Comparison of ENCODE assay signal across 8 cellular contexts in genomic region chr7:142854505-142855400, GRCh38. TPM values are rescaled to one million over a fixed set of nuclear protein-coding genes. Genes with fewer than 3 reads are reported as not detected.
A peak's percentile ranks its signal among the peaks of the same experiment; 100 is the strongest.
DNase-seq lines count a peak whose midpoint lies in the region; ATAC-seq, FAIRE-seq and TF ChIP-seq lines count a peak whose summit lies in the region.

Gene EPHB6 (plus strand): TSS chr7:142855076. CDS start chr7:142863228, 8,152 bp downstream.

- H3K27ac Mint-ChIP-seq in activated naive CD8-positive, alpha-beta T cell treated with anti-CD3 and anti-CD28 coated beads, Interleukin-2, amount 10 ng/mL, durations not matched to agents 7 days and 5 days = peak within 1 kb of the TSS; percentile 72

- H3K4me2 ChIP-seq in BLaER1 = peak within 1 kb of the TSS; percentile 97

- H3K36me3 ChIP-seq in BLaER1 = no peaks in the 10 kb centered on the region
- no peaks in the 10 kb centered on the region for H3K36me3 ChIP-seq in pancreas
- H3K36me3 ChIP-seq in upper lobe of right lung = no peaks in the 10 kb centered on the region

- H3K36me3 Mint-ChIP-seq in activated naive CD8-positive, alpha-beta T cell treated with anti-CD3 and anti-CD28 coated beads, Interleukin-2, amount 10 ng/mL, durations not matched to agents 7 days and 5 days = no peaks in the 10 kb centered on the region

- H3K27me3 ChIP-seq in BLaER1 (no peaks in the 10 kb centered on the region), pancreas (no peaks in the 10 kb centered on the region), upper lobe of right lung (no peaks in the 10 kb centered on the region)

- peaks cover 27% of the 10 kb centered on the region for H3K4me1 ChIP-seq in BLaER1
- peaks cover 0 to 11% (median 0%) of the 10 kb centered on the region in 3 donors for H3K4me1 ChIP-seq in pancreas
- H3K4me1 ChIP-seq in upper lobe of right lung = peaks cover 11% of the 10 kb centered on the region

- FAIRE-seq in pancreas (lab: Jason Lieb, UNC) = no peak

- no peaks in the 10 kb centered on the region for H4K20me1 ChIP-seq in BLaER1

- peaks cover 17% of the 10 kb centered on the region for H3K27me3 Mint-ChIP-seq in activated naive CD8-positive, alpha-beta T cell treated with anti-CD3 and anti-CD28 coated beads, Interleukin-2, amount 10 ng/mL, durations not matched to agents 7 days and 5 days

- in situ Hi-C loops in SK-MEL-5 (cut with HindIII; ENCODE audit: low pct_unique_long_range_greater_than_20kb, low sequenced_read_pairs) = no loop called here

- intact Hi-C loops in Right ventricle myocardium superior (cut with DNase I) = loop anchor here (10.0 kb wide), 2 partner anchors 150 to 360 kb away; no protein-coding TSS in a partner anchor
- intact Hi-C loops in pancreas (cut with DNase I) = no loop called here
- intact Hi-C loops in upper lobe of right lung (cut with DNase I) = loop anchor here (10.0 kb wide), 1 partner anchor 150 kb away; no protein-coding TSS in a partner anchor

- H3K4me3 ChIP-seq in BLaER1 = peak within 1 kb of the TSS; percentile 87
- H3K4me3 ChIP-seq in pancreas = peak within 1 kb of the TSS; percentile 63 to 76 (median 66)
- H3K4me3 ChIP-seq in upper lobe of right lung = peak within 1 kb of the TSS; percentile 71

- H3K9me3 Mint-ChIP-seq in activated naive CD8-positive, alpha-beta T cell treated with anti-CD3 and anti-CD28 coated beads, Interleukin-2, amount 10 ng/mL, durations not matched to agents 7 days and 5 days = no peaks in the 10 kb centered on the region

- H3K4me1 Mint-ChIP-seq in activated naive CD8-positive, alpha-beta T cell treated with anti-CD3 and anti-CD28 coated beads, Interleukin-2, amount 10 ng/mL, durations not matched to agents 7 days and 5 days = peaks cover 11% of the 10 kb centered on the region

- no peaks in the 10 kb centered on the region for H3K9me3 ChIP-seq in BLaER1
- H3K9me3 ChIP-seq in pancreas = no peaks in the 10 kb centered on the region
- H3K9me3 ChIP-seq in upper lobe of right lung = no peaks in the 10 kb centered on the region

- POLR2A ChIA-PET in activated naive CD8-positive, alpha-beta T cell treated with anti-CD3 and anti-CD28 coated beads, Interleukin-2, amount 10 ng/mL, durations not matched to agents 7 days and 5 days (lab: Charles Lee) = interaction anchor here (0.9 to 1.6 kb wide), 3 partner anchors 10 to 218 kb away, joined by 3 to 10 read pairs (median 3); no protein-coding TSS in a partner anchor

- H3K9ac ChIP-seq in BLaER1 = peak within 1 kb of the TSS; percentile 82

- DNase-seq in SK-MEL-5 (ENCODE audit: low read depth, low spot score) (peak; percentile 67), Right ventricle myocardium superior (peak; percentile 88), pancreas (peak; percentile 85 to 94 (median 90)), upper lobe of right lung (peak; percentile 89)
- peak; percentile 76 for DNase-seq in activated naive CD8-positive, alpha-beta T cell treated with anti-CD3 and anti-CD28 coated beads, Interleukin-2, amount 10 ng/mL, durations not matched to agents 7 days and 5 days

- no peak for TF ChIP-seq CTCF in pancreas (IDR thresholded peaks at IDR 0.05)
- no peak for TF ChIP-seq CTCF in upper lobe of right lung (IDR thresholded peaks at IDR 0.05)

- 1% methylated on average over 70 to 93 of the region's 93 CpGs for WGBS in pancreas, 2 donors

- peak within 1 kb of the TSS; percentile 77 for H3K27ac ChIP-seq in BLaER1
- peak within 1 kb of the TSS; percentile 55 to 79 (median 74) for H3K27ac ChIP-seq in pancreas
- peak within 1 kb of the TSS; percentile 63 for H3K27ac ChIP-seq in upper lobe of right lung

- H3K4me3 Mint-ChIP-seq in activated naive CD8-positive, alpha-beta T cell treated with anti-CD3 and anti-CD28 coated beads, Interleukin-2, amount 10 ng/mL, durations not matched to agents 7 days and 5 days = peak within 1 kb of the TSS; percentile 93

- ATAC-seq in GM19438 (IDR thresholded peaks at IDR 0.05; ENCODE audit: low read depth, unreplicated experiment) (peak; percentile 57), HG03521 (IDR thresholded peaks at IDR 0.05; ENCODE audit: unreplicated experiment) (peak; percentile 45), Right ventricle myocardium superior (ENCODE audit: poor library complexity) (peak; percentile 89), pancreas (peak; percentile 81 to 87 (median 84)), upper lobe of right lung (peak; percentile 86)
- ATAC-seq in activated naive CD8-positive, alpha-beta T cell treated with anti-CD3 and anti-CD28 coated beads, Interleukin-2, amount 10 ng/mL, durations not matched to agents 7 days and 5 days (ENCODE audit: low read depth) = peak; percentile 67

RNA-seq across cellular contexts. Expression of gene EPHB6, which starts in this region (rescaled TPM):
- 0.48 and 0.59 TPM in 2 replicates for total RNA-seq in SK-MEL-5 (2014; rRNA removed; shearing (Covaris generic))
- 1.4 and 2.9 TPM in 2 replicates for polyA plus RNA-seq in SK-MEL-5 (2015; cell fraction: cytosol; rRNA removed)
- polyA plus RNA-seq in SK-MEL-5 (2015; cell fraction: nucleus; rRNA removed) = 2.0 and 11.1 TPM in 2 replicates
- 10 to 100 TPM; 20.1 to 25.2 TPM for total RNA-seq in activated naive CD8-positive, alpha-beta T cell treated with anti-CD3 and anti-CD28 coated beads, Interleukin-2, amount 10 ng/mL, durations not matched to agents 7 days and 5 days
- 2.6 TPM for total RNA-seq in Right ventricle myocardium superior
- total RNA-seq in pancreas = 10 to 100 TPM; 23.8 to 34.7 (median 27.0) TPM
- polyA plus RNA-seq in pancreas = 100 to 1,000 TPM; 117 to 165 TPM
- total RNA-seq in upper lobe of right lung = 12.8 TPM

Comparison
In these comparisons a context has a peak if more than half of its experiments do, and no peak if none do; other contexts are left out.
1. Peak in every context shown above with its lines: DNase-seq, ATAC-seq, H3K4me3 ChIP-seq and H3K27ac ChIP-seq.
2. intact Hi-C loops: an anchor here in Right ventricle myocardium superior (10.0 kb wide) and upper lobe of right lung (10.0 kb wide); none called in pancreas.